In the genomic region with DNA sequence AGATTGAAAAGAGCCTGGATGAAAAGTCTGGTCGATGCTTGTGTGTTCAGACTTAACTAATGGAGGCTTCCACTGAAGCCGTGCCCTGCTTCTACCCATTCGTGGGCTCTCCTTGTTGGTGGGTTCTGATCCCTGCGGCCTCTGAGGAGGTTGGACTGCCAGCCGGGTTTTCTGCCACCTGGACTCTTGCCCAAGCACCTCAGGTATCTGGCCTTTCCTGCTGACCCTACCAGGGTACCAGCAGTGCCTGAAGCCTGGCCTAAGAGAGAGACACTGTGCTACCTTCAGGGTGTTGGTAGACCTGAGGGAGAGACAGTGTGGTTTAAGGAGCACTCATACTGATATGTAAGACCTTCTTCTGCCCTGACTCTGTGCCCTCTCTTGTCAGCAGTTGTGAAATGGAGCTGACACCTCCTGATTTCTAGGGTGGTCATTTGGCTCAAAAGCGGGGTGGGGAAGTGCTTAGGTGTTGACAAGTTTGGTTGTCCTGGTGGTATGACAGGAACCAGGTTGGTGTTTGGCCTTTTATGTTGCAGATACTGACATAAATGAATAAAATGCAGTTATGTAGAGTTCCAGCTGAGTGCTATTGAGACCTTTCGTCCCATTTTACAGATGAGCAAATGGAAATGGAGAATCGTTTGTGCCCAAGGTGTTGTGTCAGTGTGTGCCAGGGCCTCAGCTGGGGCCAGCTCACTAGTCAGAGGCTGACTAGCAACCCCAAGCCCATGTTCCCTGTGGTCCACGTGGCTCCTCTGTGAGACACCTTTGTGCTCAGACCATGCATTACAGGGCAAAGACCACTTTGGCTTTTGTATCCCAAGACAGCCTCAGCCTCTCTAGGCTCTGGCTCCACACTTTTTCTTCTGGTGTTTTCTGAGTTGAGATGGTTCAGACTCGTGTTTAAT, we compare ENCODE assay signal across 10 cellular contexts. TPM values are rescaled to one million over a fixed set of nuclear protein-coding genes. Genes with fewer than 3 reads are reported as not detected.
DNase-seq lines count a peak whose midpoint lies in the region; ATAC-seq and TF ChIP-seq lines count a peak whose summit lies in the region.
"Had no signal": no experiment of that assay in that cellular context is flagged by ENCODE, and none has a peak within 500 bp of the region (broad histone marks: within the 10 kb centered on the region; RNA-seq: fewer than 3 reads in every experiment).

No MANE protein-coding gene starts in this region.

- peaks cover 29% of the 10 kb centered on the region for H3K36me3 Mint-ChIP-seq in CD8-positive, alpha-beta T cell
- peaks cover 19% of the 10 kb centered on the region for H3K36me3 Mint-ChIP-seq in endodermal cell (ENCODE audit: low read depth)

- no peak overlapping the region for H3K4me2 ChIP-seq in parathyroid adenoma (ENCODE audit: low read length)

- ATAC-seq in CD8-positive, alpha-beta T cell, result no peak
- ATAC-seq in HG03108 (IDR thresholded peaks at IDR 0.05; ENCODE audit: unreplicated experiment), result no peak
- ATAC-seq in GM21576 (IDR thresholded peaks at IDR 0.05; ENCODE audit: unreplicated experiment), result no peak
- ATAC-seq: foreskin keratinocyte had no signal

- CTCF ChIA-PET in CD8-positive, alpha-beta T cell (lab: Charles Lee), result interaction anchor here (2.1 to 9.7 kb wide), 5 partner anchors 11 to 199 kb away, joined by 6 to 165 read pairs (median 33); a partner anchor contains a TSS

- H3K9me3 Mint-ChIP-seq in CD8-positive, alpha-beta T cell, result no peaks in the 10 kb centered on the region
- H3K9me3 Mint-ChIP-seq in endodermal cell, result no peaks in the 10 kb centered on the region

- H3K27me3 Mint-ChIP-seq in CD8-positive, alpha-beta T cell (ENCODE audit: low read depth), result no peaks in the 10 kb centered on the region
- no peaks in the 10 kb centered on the region for H3K27me3 Mint-ChIP-seq in endodermal cell (ENCODE audit: insufficient read depth)

- no peak for TF ChIP-seq CTCF in CD8-positive, alpha-beta T cell (IDR thresholded peaks at IDR 0.05)
- TF ChIP-seq CTCF in endodermal cell (conservative IDR thresholded peaks at IDR 0.05) (no peak), parathyroid adenoma (IDR thresholded peaks at IDR 0.05) (no peak)

- peaks cover 80% of the 10 kb centered on the region for H3K4me1 Mint-ChIP-seq in CD8-positive, alpha-beta T cell (ENCODE audit: low read depth)
- peaks cover 62% of the 10 kb centered on the region for H3K4me1 Mint-ChIP-seq in endodermal cell

- H3K4me1 ChIP-seq in CD8-positive, alpha-beta T cell (ENCODE audit: insufficient read depth, low read length), result peaks cover 79% of the 10 kb centered on the region
- H3K4me1 ChIP-seq in endodermal cell (ENCODE audit: control insufficient read depth, insufficient read depth, low read length) (peaks cover 16% of the 10 kb centered on the region), parathyroid adenoma (peaks cover 19% of the 10 kb centered on the region)

- peak overlapping the region; percentile 68 for H3K4me3 ChIP-seq in CD8-positive, alpha-beta T cell (ENCODE audit: low read depth, low read length)
- H3K4me3 ChIP-seq in endodermal cell (ENCODE audit: low read length) (peak overlapping the region; percentile 97), parathyroid adenoma (ENCODE audit: low read depth, low read length) (no peak overlapping the region)

- H3K27ac ChIP-seq in CD8-positive, alpha-beta T cell (ENCODE audit: low read depth, low read length), result peak overlapping the region; percentile 60
- no peak overlapping the region for H3K27ac ChIP-seq in endodermal cell (ENCODE audit: low read depth, low read length)
- H3K27ac ChIP-seq in parathyroid adenoma, result peak overlapping the region; percentile 59
- H3K27ac ChIP-seq: foreskin keratinocyte, HL-60 had no signal

- H3K4me3 Mint-ChIP-seq in CD8-positive, alpha-beta T cell, result peak overlapping the region; percentile 82
- peak overlapping the region; percentile 92 for H3K4me3 Mint-ChIP-seq in endodermal cell

- peak overlapping the region; percentile 91 for H3K27ac Mint-ChIP-seq in CD8-positive, alpha-beta T cell
- peak overlapping the region; percentile 69 for H3K27ac Mint-ChIP-seq in endodermal cell

- H3K36me3 ChIP-seq in CD8-positive, alpha-beta T cell (ENCODE audit: insufficient read depth, low read length), result no peaks in the 10 kb centered on the region
- peaks cover 21% of the 10 kb centered on the region for H3K36me3 ChIP-seq in endodermal cell (ENCODE audit: control insufficient read depth, insufficient read depth, low read length)
- no peaks in the 10 kb centered on the region for H3K36me3 ChIP-seq in parathyroid adenoma (ENCODE audit: control insufficient read depth, insufficient read depth, low read length)

- no peaks in the 10 kb centered on the region for H3K27me3 ChIP-seq in CD8-positive, alpha-beta T cell (ENCODE audit: insufficient read depth, low read length)
- H3K27me3 ChIP-seq in endodermal cell (ENCODE audit: control insufficient read depth, insufficient read depth, low read length, poor library complexity, severe bottlenecking), result no peaks in the 10 kb centered on the region
- H3K27me3 ChIP-seq in parathyroid adenoma (ENCODE audit: control insufficient read depth, insufficient read depth, low read length), result no peaks in the 10 kb centered on the region
- H3K27me3 ChIP-seq: foreskin keratinocyte had no signal

- 87 to 91% methylated on average over 7 to 10 of the region's 10 CpGs for WGBS in endodermal cell (ENCODE audit: insufficient coverage in 1 of 2, insufficient read length in 1 of 2), 2 experiments

- H3K9ac ChIP-seq in endodermal cell (ENCODE audit: extremely low read depth, low read length, poor library complexity, severe bottlenecking) (peak overlapping the region; percentile 17), parathyroid adenoma (no peak overlapping the region)

- no peak overlapping the region for H2AFZ ChIP-seq in parathyroid adenoma

- intact Hi-C loops in CD8-positive, alpha-beta T cell (cut with DNase I, micrococcal nuclease), result loop anchor here in 1 of 2 experiments (1.0 kb wide), 1 partner anchor 14 kb away; no protein-coding TSS in a partner anchor

- DNase-seq in CD8-positive, alpha-beta T cell, result peak in 1 of 7 experiments; percentile 48
- DNase-seq in SK-MEL-5 (ENCODE audit: low read depth, low spot score) (peak; percentile 21), endodermal cell (no peak), occipital lobe (lab: John Stamatoyannopoulos, UW) (no peak), 8988T (no peak)
- DNase-seq: foreskin keratinocyte had no signal

- POLR2A ChIA-PET in CD8-positive, alpha-beta T cell (lab: Charles Lee), result interaction anchor here (14.1 kb wide), 1 partner anchor 16 kb away, joined by 317 read pairs; no protein-coding TSS in a partner anchor

- no peaks in the 10 kb centered on the region for H3K9me3 ChIP-seq in CD8-positive, alpha-beta T cell (ENCODE audit: low read length)
- no peaks in the 10 kb centered on the region for H3K9me3 ChIP-seq in endodermal cell (ENCODE audit: control insufficient read depth, low read length)
- no peaks in the 10 kb centered on the region for H3K9me3 ChIP-seq in parathyroid adenoma (ENCODE audit: control insufficient read depth, low read length)

- H3K79me2 ChIP-seq in parathyroid adenoma, result peaks cover 32% of the 10 kb centered on the region

- in situ Hi-C loops in SK-MEL-5 (cut with HindIII; ENCODE audit: low pct_unique_long_range_greater_than_20kb, low sequenced_read_pairs), result no loop called here

RNA-seq across cellular contexts. Expression of a gene that starts 3.1 kb away (rescaled TPM):
- total RNA-seq in CD8-positive, alpha-beta T cell, result 100 to 1,000 TPM; 335 to 366 TPM
- total RNA-seq in SK-MEL-5 (2014; rRNA removed; shearing (Covaris generic)), result 62.1 and 85.8 TPM in 2 replicates
- 55.6 and 69.9 TPM in 2 replicates for polyA plus RNA-seq in SK-MEL-5 (2015; cell fraction: cytosol; rRNA removed)
- polyA plus RNA-seq in SK-MEL-5 (2015; cell fraction: nucleus; rRNA removed), result 408 and 418 TPM in 2 replicates
- total RNA-seq in endodermal cell, result 100 to 1,000 TPM; 227 to 257 TPM
- 283 TPM for polyA plus RNA-seq in endodermal cell (2013, experiment 1 of 2)
- 237 TPM for polyA plus RNA-seq in endodermal cell (2013, experiment 2 of 2)
- total RNA-seq in occipital lobe, result 92.2 TPM
